1 cellular context compared by ENCODE assay signal in the genomic region with DNA sequence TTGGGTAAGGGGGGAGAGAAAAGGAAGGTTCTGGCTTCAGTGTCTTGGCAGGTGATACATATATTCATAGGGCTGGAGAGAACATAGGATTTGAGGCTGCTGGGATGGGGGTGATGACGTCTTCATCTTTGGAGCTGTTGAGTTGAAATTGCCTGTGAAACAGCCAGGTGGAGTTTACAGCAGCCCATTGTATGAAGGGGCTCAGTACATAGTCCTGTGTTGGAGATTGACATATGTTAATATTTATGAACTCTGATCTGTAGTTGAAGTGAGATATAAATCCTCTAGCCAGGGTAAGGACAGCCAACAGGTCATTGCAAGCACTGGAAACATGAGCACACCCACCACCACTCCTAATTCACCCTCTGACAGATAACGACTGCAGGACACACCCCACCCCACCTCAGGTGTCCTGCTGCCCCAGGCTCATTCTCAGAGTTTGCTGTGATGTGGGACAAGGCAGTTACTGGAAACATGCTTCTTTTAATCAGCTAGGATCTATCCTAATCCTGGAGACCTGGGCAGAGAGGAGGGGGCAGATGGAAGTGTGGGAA.
TF ChIP-seq lines count a peak whose summit lies in the region.

No MANE protein-coding gene starts in this region.

TF ChIP-seq in HepG2, 621 proteins besides CTCF, POLR2A, EP300 and RAD21 (continued from another document):
- TF ChIP-seq ZBTB20 (CRISPR knock-in tag; IDR thresholded peaks at IDR 0.05; ENCODE audit: borderline replicate concordance, low read depth) (no peak), NFE2 (CRISPR knock-in tag; IDR thresholded peaks at IDR 0.05) (no peak), ZC3H13 (CRISPR knock-in tag; IDR thresholded peaks at IDR 0.05) (no peak)
- TF ChIP-seq, protein P1, sequence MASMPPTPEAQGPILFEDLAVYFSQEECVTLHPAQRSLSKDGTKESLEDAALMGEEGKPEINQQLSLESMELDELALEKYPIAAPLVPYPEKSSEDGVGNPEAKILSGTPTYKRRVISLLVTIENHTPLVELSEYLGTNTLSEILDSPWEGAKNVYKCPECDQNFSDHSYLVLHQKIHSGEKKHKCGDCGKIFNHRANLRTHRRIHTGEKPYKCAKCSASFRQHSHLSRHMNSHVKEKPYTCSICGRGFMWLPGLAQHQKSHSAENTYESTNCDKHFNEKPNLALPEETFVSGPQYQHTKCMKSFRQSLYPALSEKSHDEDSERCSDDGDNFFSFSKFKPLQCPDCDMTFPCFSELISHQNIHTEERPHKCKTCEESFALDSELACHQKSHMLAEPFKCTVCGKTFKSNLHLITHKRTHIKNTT (CRISPR knock-in tag; IDR thresholded peaks at IDR 0.05), result no peak
